Comparison of ENCODE assay signal across 8 cellular contexts in the genomic region with DNA sequence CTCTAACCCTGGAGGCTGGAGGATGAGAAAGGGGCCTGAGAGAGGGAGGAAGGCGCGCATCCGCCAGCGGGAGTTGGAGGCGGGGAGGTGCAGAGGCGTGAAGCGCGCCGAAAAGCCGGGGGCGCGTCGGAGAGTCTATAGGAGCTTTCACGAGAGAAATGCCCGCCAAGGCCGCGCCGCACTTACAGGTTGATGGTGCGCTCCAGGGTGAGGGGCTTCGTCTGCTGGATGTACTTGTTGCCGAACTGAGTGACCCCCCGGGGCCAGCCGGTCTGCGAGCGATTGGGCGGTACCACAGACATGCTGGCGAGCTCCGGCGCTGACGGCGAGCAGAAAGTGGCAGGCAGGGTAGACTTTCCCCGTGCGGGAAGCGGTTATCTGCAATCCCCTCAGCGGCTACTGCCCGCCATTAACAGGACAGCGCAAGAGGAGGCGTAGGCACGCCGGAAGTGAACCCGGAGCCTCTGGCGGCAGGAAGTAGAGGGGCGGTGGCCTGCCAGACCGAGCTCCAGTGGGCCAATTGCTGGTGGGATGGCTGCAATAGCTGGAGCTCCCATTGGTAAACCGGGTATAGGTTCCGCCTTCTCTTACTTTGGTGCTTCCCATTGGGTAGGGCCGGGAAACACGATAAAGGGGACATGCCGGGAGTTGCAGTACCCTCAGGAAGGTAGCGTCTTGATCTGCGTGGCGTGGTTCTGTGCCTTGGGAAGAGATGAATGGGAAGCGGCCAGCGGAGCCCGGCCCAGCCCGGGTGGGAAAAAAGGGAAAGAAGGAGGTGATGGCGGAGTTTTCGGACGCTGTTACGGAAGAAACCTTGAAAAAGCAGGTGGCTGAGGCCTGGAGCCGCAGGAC. TPM values are rescaled to one million over a fixed set of nuclear protein-coding genes. Genes with fewer than 3 reads are reported as not detected.
DNase-seq lines count a peak whose midpoint lies in the region; ATAC-seq and TF ChIP-seq lines count a peak whose summit lies in the region.

Gene NUDT21 (minus strand): TSS at position 432 of the 852 bp plus-strand sequence. CDS start 130 bp downstream, at position 302.
Gene OGFOD1 (plus strand): TSS at position 654 of the 852 bp plus-strand sequence. CDS start 59 bp downstream, at position 713.

- CTCF ChIA-PET in naive thymus-derived CD4-positive, alpha-beta T cell (lab: Charles Lee) = interaction anchor here (0.7 to 1.4 kb wide), 2 partner anchors 24 to 35 kb away, joined by 3 to 4 read pairs; no protein-coding TSS in a partner anchor

- H3K27ac ChIP-seq in RWPE2 (ENCODE audit: poor library complexity, severe bottlenecking) (peak within 1 kb of the TSS; percentile 43), fibroblast of lung (ENCODE audit: insufficient read depth, low read length) (peak within 1 kb of the TSS; percentile 76)
- peak within 1 kb of the TSS; percentile 92 for H3K27ac ChIP-seq in naive thymus-derived CD4-positive, alpha-beta T cell (ENCODE audit: low read depth, low read length)

- H3K4me3 ChIP-seq in RWPE2 (ENCODE audit: severe bottlenecking) = peak within 1 kb of the TSS; percentile 86
- H3K4me3 ChIP-seq in fibroblast of lung (replicated peaks in 1 of 4; ENCODE audit: control extremely low read depth in 1 of 4, insufficient read depth in 1 of 4, low read depth in 3 of 4, low read length in 4 of 4) = peak within 1 kb of the TSS; percentile 68 to 94 (median 79)
- peak within 1 kb of the TSS; percentile 96 for H3K4me3 ChIP-seq in naive thymus-derived CD4-positive, alpha-beta T cell (ENCODE audit: low read length)

- H3K36me3 ChIP-seq in RWPE2 (ENCODE audit: low read depth) (peaks cover 51% of the 10 kb centered on the region), fibroblast of lung (ENCODE audit: control insufficient read depth, insufficient read depth, low read length) (peaks cover 3% of the 10 kb centered on the region)
- peaks cover 12 to 23% (median 22%) of the 10 kb centered on the region in 3 experiments for H3K36me3 ChIP-seq in naive thymus-derived CD4-positive, alpha-beta T cell (ENCODE audit: control insufficient read depth in 2 of 3, insufficient read depth in 3 of 3, low read length in 3 of 3)

- H3K9me3 ChIP-seq in RWPE2 (ENCODE audit: severe bottlenecking) = no peaks in the 10 kb centered on the region
- H3K9me3 ChIP-seq in fibroblast of lung (ENCODE audit: control insufficient read depth, insufficient read depth, low read depth, low read length) = no peaks in the 10 kb centered on the region
- no peaks in the 10 kb centered on the region for H3K9me3 ChIP-seq in naive thymus-derived CD4-positive, alpha-beta T cell (ENCODE audit: control insufficient read depth in 2 of 3, low read length in 3 of 3)

- peak within 1 kb of the TSS; percentile 98 for H3K4me2 ChIP-seq in fibroblast of lung (ENCODE audit: extremely low read depth, insufficient read depth, low read length)

- H3K27me3 ChIP-seq in RWPE2 (ENCODE audit: insufficient read depth, poor library complexity, severe bottlenecking) (no peaks in the 10 kb centered on the region), fibroblast of lung (ENCODE audit: control insufficient read depth, insufficient read depth, low read length) (no peaks in the 10 kb centered on the region)
- H3K27me3 ChIP-seq in naive thymus-derived CD4-positive, alpha-beta T cell (ENCODE audit: control insufficient read depth in 2 of 2, insufficient read depth in 2 of 2, low read length in 2 of 2) = no peaks in the 10 kb centered on the region

- H3K9ac ChIP-seq in fibroblast of lung (ENCODE audit: insufficient read depth, low read length) = peak within 1 kb of the TSS; percentile 73

- DNase-seq in EH (ENCODE audit: low read depth) = peak; percentile 99
- DNase-seq in H4 (ENCODE audit: low spot score) = peak; percentile 97
- DNase-seq in LoVo (ENCODE audit: low spot score) = peak; percentile 97
- DNase-seq in RWPE2 (ENCODE audit: low spot score) = peak; percentile 96
- peak; percentile 92 for DNase-seq in activated T-helper 2 cell treated with anti-CD3 and anti-CD28 coated beads, Interferon-gamma antibody, Interleukin-2, Interleukin-4, amounts not matched to agents 10 μg/mL and 5 μg/mL and 100 μg/mL, durations not matched to agents 14 hours and 24 hours and 36 hours (ENCODE audit: low spot score)
- peak; percentile 98 to 99 for DNase-seq in fibroblast of lung (ENCODE audit: low read depth in 2 of 2)
- peak; percentile 67 to 96 (median 93) for DNase-seq in naive thymus-derived CD4-positive, alpha-beta T cell
- DNase-seq in stimulated activated naive B cell treated with anti-CD40 and anti-IgM and Interleukin-4, amounts not matched to agents 10 μg/mL and 1 μg/mL and 100 μg/mL, for 72 hours = peak; percentile 93

- POLR2A ChIA-PET in naive thymus-derived CD4-positive, alpha-beta T cell (lab: Charles Lee) = interaction anchor here (0.6 to 1.4 kb wide), 12 partner anchors 9 to 1284 kb away, joined by 3 to 5 read pairs (median 4); partner anchors contain the start of gene KATNB1

- TF ChIP-seq CTCF in RWPE2 (IDR thresholded peaks at IDR 0.05; ENCODE audit: poor library complexity, severe bottlenecking) = no peak
- TF ChIP-seq CTCF in fibroblast of lung (conservative IDR thresholded peaks at IDR 0.05 in 1 of 2, IDR thresholded peaks at IDR 0.05 in 1 of 2; ENCODE audit: low read depth in 1 of 2, low read length in 2 of 2) = no peak

- peaks cover 69% of the 10 kb centered on the region for H3K79me2 ChIP-seq in fibroblast of lung (ENCODE audit: control insufficient read depth, insufficient read depth, low read length)

- H2AFZ ChIP-seq in fibroblast of lung (ENCODE audit: low read length) = peak within 1 kb of the TSS; percentile 74

- H3K4me3 Mint-ChIP-seq in activated T-helper 2 cell treated with anti-CD3 and anti-CD28 coated beads, Interferon-gamma antibody, Interleukin-2, Interleukin-4, amounts not matched to agents 10 μg/mL and 5 μg/mL and 100 μg/mL, durations not matched to agents 14 hours and 24 hours and 36 hours (ENCODE audit: low read depth) = peak within 1 kb of the TSS; percentile 97
- peak within 1 kb of the TSS; percentile 94 to 100 (median 97) for H3K4me3 Mint-ChIP-seq in naive thymus-derived CD4-positive, alpha-beta T cell
- H3K4me3 Mint-ChIP-seq in stimulated activated naive B cell treated with anti-CD40 and anti-IgM and Interleukin-4, amounts not matched to agents 10 μg/mL and 1 μg/mL and 100 μg/mL, for 72 hours = peak within 1 kb of the TSS; percentile 91 to 94

- no peaks in the 10 kb centered on the region for H3K9me3 Mint-ChIP-seq in activated T-helper 2 cell treated with anti-CD3 and anti-CD28 coated beads, Interferon-gamma antibody, Interleukin-2, Interleukin-4, amounts not matched to agents 10 μg/mL and 5 μg/mL and 100 μg/mL, durations not matched to agents 14 hours and 24 hours and 36 hours
- H3K9me3 Mint-ChIP-seq in naive thymus-derived CD4-positive, alpha-beta T cell = no peaks in the 10 kb centered on the region
- H3K9me3 Mint-ChIP-seq in stimulated activated naive B cell treated with anti-CD40 and anti-IgM and Interleukin-4, amounts not matched to agents 10 μg/mL and 1 μg/mL and 100 μg/mL, for 72 hours = no peaks in the 10 kb centered on the region

- H3K27ac Mint-ChIP-seq in activated T-helper 2 cell treated with anti-CD3 and anti-CD28 coated beads, Interferon-gamma antibody, Interleukin-2, Interleukin-4, amounts not matched to agents 10 μg/mL and 5 μg/mL and 100 μg/mL, durations not matched to agents 14 hours and 24 hours and 36 hours = peak within 1 kb of the TSS; percentile 95
- H3K27ac Mint-ChIP-seq in naive thymus-derived CD4-positive, alpha-beta T cell = peak within 1 kb of the TSS; percentile 92 to 98 (median 93)
- H3K27ac Mint-ChIP-seq in stimulated activated naive B cell treated with anti-CD40 and anti-IgM and Interleukin-4, amounts not matched to agents 10 μg/mL and 1 μg/mL and 100 μg/mL, for 72 hours = peak within 1 kb of the TSS; percentile 96

- peaks cover 19% of the 10 kb centered on the region for H3K4me1 ChIP-seq in RWPE2 (ENCODE audit: insufficient read depth, poor library complexity, severe bottlenecking)
- H3K4me1 ChIP-seq in fibroblast of lung (ENCODE audit: control insufficient read depth, extremely low read depth, insufficient read depth, low read length) = peaks cover 3% of the 10 kb centered on the region
- H3K4me1 ChIP-seq in naive thymus-derived CD4-positive, alpha-beta T cell (ENCODE audit: control insufficient read depth in 2 of 2, insufficient read depth in 2 of 2, low read length in 2 of 2) = peaks cover 24 to 42% of the 10 kb centered on the region in 2 donors

- intact Hi-C loops in activated T-helper 2 cell treated with anti-CD3 and anti-CD28 coated beads, Interferon-gamma antibody, Interleukin-2, Interleukin-4, amounts not matched to agents 10 μg/mL and 5 μg/mL and 100 μg/mL, durations not matched to agents 14 hours and 24 hours and 36 hours (cut with micrococcal nuclease) = loop anchor here (1.0 to 5.0 kb wide), 5 partner anchors 26 to 736 kb away; partner anchors contain the start of genes AMFR, BBS2, MT1X and PSME3IP1
- intact Hi-C loops in naive thymus-derived CD4-positive, alpha-beta T cell (cut with micrococcal nuclease) = loop anchor here (1.0 to 5.0 kb wide), 14 partner anchors 26 to 1551 kb away; partner anchors contain the start of genes AMFR (in 2 of the 2), BBS2 (in 2 of the 2), HERPUD1 (in 2 of the 2) and GNAO1 (in 1 of the 2)

- H4K20me1 ChIP-seq in fibroblast of lung (ENCODE audit: control insufficient read depth, extremely low read depth, insufficient read depth, low read length) = no peaks in the 10 kb centered on the region

- peaks cover 75% of the 10 kb centered on the region for H3K36me3 Mint-ChIP-seq in activated T-helper 2 cell treated with anti-CD3 and anti-CD28 coated beads, Interferon-gamma antibody, Interleukin-2, Interleukin-4, amounts not matched to agents 10 μg/mL and 5 μg/mL and 100 μg/mL, durations not matched to agents 14 hours and 24 hours and 36 hours (ENCODE audit: low read depth)
- H3K36me3 Mint-ChIP-seq in naive thymus-derived CD4-positive, alpha-beta T cell = peaks cover 17 to 27% (median 20%) of the 10 kb centered on the region in 5 donors
- H3K36me3 Mint-ChIP-seq in stimulated activated naive B cell treated with anti-CD40 and anti-IgM and Interleukin-4, amounts not matched to agents 10 μg/mL and 1 μg/mL and 100 μg/mL, for 72 hours = peaks cover 22 to 27% of the 10 kb centered on the region in 2 donors

- no peaks in the 10 kb centered on the region for H3K27me3 Mint-ChIP-seq in activated T-helper 2 cell treated with anti-CD3 and anti-CD28 coated beads, Interferon-gamma antibody, Interleukin-2, Interleukin-4, amounts not matched to agents 10 μg/mL and 5 μg/mL and 100 μg/mL, durations not matched to agents 14 hours and 24 hours and 36 hours (ENCODE audit: low read depth)
- H3K27me3 Mint-ChIP-seq in naive thymus-derived CD4-positive, alpha-beta T cell = no peaks in the 10 kb centered on the region
- H3K27me3 Mint-ChIP-seq in stimulated activated naive B cell treated with anti-CD40 and anti-IgM and Interleukin-4, amounts not matched to agents 10 μg/mL and 1 μg/mL and 100 μg/mL, for 72 hours = no peaks in the 10 kb centered on the region

- peaks cover 53% of the 10 kb centered on the region for H3K4me1 Mint-ChIP-seq in activated T-helper 2 cell treated with anti-CD3 and anti-CD28 coated beads, Interferon-gamma antibody, Interleukin-2, Interleukin-4, amounts not matched to agents 10 μg/mL and 5 μg/mL and 100 μg/mL, durations not matched to agents 14 hours and 24 hours and 36 hours (ENCODE audit: low read depth)
- H3K4me1 Mint-ChIP-seq in naive thymus-derived CD4-positive, alpha-beta T cell = peaks cover 50 to 77% (median 64%) of the 10 kb centered on the region in 7 donors
- H3K4me1 Mint-ChIP-seq in stimulated activated naive B cell treated with anti-CD40 and anti-IgM and Interleukin-4, amounts not matched to agents 10 μg/mL and 1 μg/mL and 100 μg/mL, for 72 hours = peaks cover 26 to 38% of the 10 kb centered on the region in 2 donors

- peak; percentile 98 for ATAC-seq in RWPE2 (ENCODE audit: low read depth)
- peak; percentile 99 for ATAC-seq in naive thymus-derived CD4-positive, alpha-beta T cell
- peak; percentile 97 to 98 for ATAC-seq in stimulated activated naive B cell treated with anti-CD40 and anti-IgM and Interleukin-4, amounts not matched to agents 10 μg/mL and 1 μg/mL and 100 μg/mL, for 72 hours (replicated peaks)

RNA-seq across cellular contexts. Expression of gene NUDT21, which starts in this region (rescaled TPM):
- total RNA-seq in H4 (2014; rRNA removed; shearing (Covaris generic)) = 93.0 and 147 TPM in 2 replicates
- total RNA-seq in activated T-helper 2 cell treated with anti-CD3 and anti-CD28 coated beads, Interferon-gamma antibody, Interleukin-2, Interleukin-4, amounts not matched to agents 10 μg/mL and 5 μg/mL and 100 μg/mL, durations not matched to agents 14 hours and 24 hours and 36 hours = 307 and 313 TPM in 2 replicates
- 64.2 and 69.9 TPM in 2 replicates for total RNA-seq in fibroblast of lung
- polyA plus RNA-seq in fibroblast of lung = 132 and 136 TPM in 2 replicates
- 79.7 and 113 TPM in 2 replicates for polyA plus RNA-seq in fibroblast of lung (2012)
- 37.0 and 44.5 TPM in 2 replicates for polyA minus RNA-seq in fibroblast of lung (ENCODE audit: low replicate concordance)
- total RNA-seq in naive thymus-derived CD4-positive, alpha-beta T cell = 100 to 1,000 TPM in 2 of 5 experiments, 10 to 100 TPM in 3; 74.0 to 191 (median 97.5) TPM
- 10 to 100 TPM; 63.9 to 65.6 TPM for polyA plus RNA-seq in naive thymus-derived CD4-positive, alpha-beta T cell

RNA-seq across cellular contexts. Expression of gene OGFOD1, which starts in this region (rescaled TPM):
- 77.7 and 95.5 TPM in 2 replicates for total RNA-seq in H4 (2014; rRNA removed; shearing (Covaris generic))
- total RNA-seq in activated T-helper 2 cell treated with anti-CD3 and anti-CD28 coated beads, Interferon-gamma antibody, Interleukin-2, Interleukin-4, amounts not matched to agents 10 μg/mL and 5 μg/mL and 100 μg/mL, durations not matched to agents 14 hours and 24 hours and 36 hours = 78.0 and 79.7 TPM in 2 replicates
- 54.7 and 55.0 TPM in 2 replicates for total RNA-seq in fibroblast of lung
- polyA plus RNA-seq in fibroblast of lung = 101 and 110 TPM in 2 replicates
- 47.8 and 52.7 TPM in 2 replicates for polyA plus RNA-seq in fibroblast of lung (2012)
- polyA minus RNA-seq in fibroblast of lung (ENCODE audit: low replicate concordance) = 8.6 and 30.1 TPM in 2 replicates
- total RNA-seq in naive thymus-derived CD4-positive, alpha-beta T cell = 10 to 100 TPM; 23.8 to 51.8 (median 42.1) TPM
- 100 to 1,000 TPM in 1 of 2 donors, 10 to 100 TPM in 1; 98.5 to 106 TPM for polyA plus RNA-seq in naive thymus-derived CD4-positive, alpha-beta T cell

Comparison
In these comparisons a context has a peak if more than half of its experiments do, and no peak if none do; other contexts are left out.
1. Peak in every context shown above with its lines: DNase-seq, ATAC-seq, H3K4me3 ChIP-seq and H3K27ac ChIP-seq.